Comparison of ENCODE assay signal across 18 cellular contexts in genomic region chr4:78337216-78337615, GRCh38.
"Had no signal": no experiment of that assay in that cellular context is flagged by ENCODE, and none has a peak within 500 bp of the region (broad histone marks: within the 10 kb centered on the region; RNA-seq: fewer than 3 reads in every experiment).

No MANE protein-coding gene starts in this region.

- H3K4me3 ChIP-seq: adrenal gland, breast epithelium, gastrocnemius medialis, heart right ventricle had no signal

- H3K79me2 ChIP-seq: parathyroid adenoma had no signal

- DNase-seq: activated CD4-positive, alpha-beta T cell treated with anti-CD3 and anti-CD28 coated beads for 36 hours; activated CD4-positive, alpha-beta T cell treated with anti-CD3 and anti-CD28 coated beads, Interleukin-2, amount 50 U/mL, for 48 hours; activated gamma-delta T cell; cerebellar nuclear complex; effector memory CD8-positive, alpha-beta T cell; gastrocnemius medialis; heart right ventricle; natural killer cell; stimulated activated CD4-positive, alpha-beta T cell treated with anti-CD3 and anti-CD28 coated beads, Interleukin-12 subunit alpha, Interleukin-12 subunit beta, amount 100 ng/mL, for 4 hours; stimulated activated CD4-positive, alpha-beta T cell treated with anti-CD3 and anti-CD28 coated beads, Interleukin-1b, Interleukin-23, amount 100 ng/mL, for 48 hours; stimulated activated CD8-positive, alpha-beta memory T cell treated with anti-CD3 and anti-CD28 coated beads, Interleukin-4, amount 100 ng/mL, for 48 hours; stimulated activated naive CD4-positive, alpha-beta T cell; T-helper 2 cell had no signal

- H3K27ac Mint-ChIP-seq: activated CD4-positive, alpha-beta T cell treated with anti-CD3 and anti-CD28 coated beads for 36 hours; activated naive CD4-positive, alpha-beta T cell treated with anti-CD3 and anti-CD28 coated beads, Interleukin-2, amount 50 U/mL, for 24 hours; effector memory CD8-positive, alpha-beta T cell; natural killer cell had no signal

- H3K4me1 Mint-ChIP-seq: activated CD4-positive, alpha-beta T cell treated with anti-CD3 and anti-CD28 coated beads for 36 hours; activated naive CD4-positive, alpha-beta T cell treated with anti-CD3 and anti-CD28 coated beads, Interleukin-2, amount 50 U/mL, for 24 hours; natural killer cell had no signal

- H3K4me1 ChIP-seq: adrenal gland, breast epithelium, gastrocnemius medialis, parathyroid adenoma had no signal

- H3K27ac ChIP-seq: adrenal gland, breast epithelium, gastrocnemius medialis, heart right ventricle, neutrophil, parathyroid adenoma had no signal

- H3K36me3 Mint-ChIP-seq: activated naive CD4-positive, alpha-beta T cell treated with anti-CD3 and anti-CD28 coated beads, Interleukin-2, amount 50 U/mL, for 24 hours; natural killer cell had no signal

- H3K4me3 Mint-ChIP-seq: activated CD4-positive, alpha-beta T cell treated with anti-CD3 and anti-CD28 coated beads for 36 hours; activated naive CD4-positive, alpha-beta T cell treated with anti-CD3 and anti-CD28 coated beads, Interleukin-2, amount 50 U/mL, for 24 hours; effector memory CD8-positive, alpha-beta T cell; natural killer cell had no signal

- H2AFZ ChIP-seq: parathyroid adenoma had no signal

- H3K27me3 ChIP-seq: adrenal gland, breast epithelium, gastrocnemius medialis, heart right ventricle had no signal

- H3K36me3 ChIP-seq: adrenal gland, breast epithelium, gastrocnemius medialis, heart right ventricle, neutrophil had no signal

- H3K9ac ChIP-seq: parathyroid adenoma had no signal

- H3K9me3 ChIP-seq: adrenal gland, breast epithelium, gastrocnemius medialis, heart right ventricle, neutrophil had no signal

- H3K9me3 Mint-ChIP-seq: activated naive CD4-positive, alpha-beta T cell treated with anti-CD3 and anti-CD28 coated beads, Interleukin-2, amount 50 U/mL, for 24 hours; natural killer cell had no signal
